ENCODE assay signal across 9 cellular contexts in genomic region chr1:209805875-209806760, GRCh38. TPM values are rescaled to one million over a fixed set of nuclear protein-coding genes. Genes with fewer than 3 reads are reported as not detected.
A peak's percentile ranks its signal among the peaks of the same experiment; 100 is the strongest.
DNase-seq lines count a peak whose midpoint lies in the region; ATAC-seq and TF ChIP-seq lines count a peak whose summit lies in the region.
"Had no signal": no experiment of that assay in that cellular context is flagged by ENCODE, and none has a peak within 500 bp of the region (broad histone marks: within the 10 kb centered on the region; RNA-seq: fewer than 3 reads in every experiment).

IRF6 (minus strand) TSS chr1:209806142; CDS start chr1:209801413, 4,729 bp downstream.

- ATAC-seq in HG02571 (IDR thresholded peaks at IDR 0.05; ENCODE audit: unreplicated experiment), result peak; percentile 88
- peak; percentile 94 for ATAC-seq in activated CD8-positive, alpha-beta T cell treated with anti-CD3 and anti-CD28 coated beads for 36 hours

- H3K27ac ChIP-seq in SJCRH30, result no peak within 1 kb of the TSS
- H3K27ac ChIP-seq: SK-N-MC had no signal

- TF ChIP-seq CTCF in activated CD8-positive, alpha-beta T cell treated with anti-CD3 and anti-CD28 coated beads for 36 hours (IDR thresholded peaks at IDR 0.05), result no peak

- peak within 1 kb of the TSS; percentile 56 for H3K9ac ChIP-seq in ES-I3 (ENCODE audit: low read depth, low read length)

- H3K4me1 ChIP-seq in ES-I3 (ENCODE audit: insufficient read depth, low read length), result peaks cover 6% of the 10 kb centered on the region; the same call in 1 of the 2 replicates
- peaks cover 15% of the 10 kb centered on the region for H3K4me1 ChIP-seq in SJCRH30

- no peaks in the 10 kb centered on the region for H3K27me3 ChIP-seq in SJCRH30

- no peaks in the 10 kb centered on the region for H3K36me3 Mint-ChIP-seq in activated CD8-positive, alpha-beta T cell treated with anti-CD3 and anti-CD28 coated beads for 36 hours (ENCODE audit: low read depth)

- H3K27me3 Mint-ChIP-seq in activated CD8-positive, alpha-beta T cell treated with anti-CD3 and anti-CD28 coated beads for 36 hours, result peaks cover 3% of the 10 kb centered on the region

- peak within 1 kb of the TSS; percentile 77 for H3K4me3 Mint-ChIP-seq in activated CD8-positive, alpha-beta T cell treated with anti-CD3 and anti-CD28 coated beads for 36 hours

- no peak within 1 kb of the TSS for H3K4me3 ChIP-seq in SJCRH30
- H3K4me3 ChIP-seq: SK-N-MC had no signal

- DNase-seq in NCI-H1930 (lab: John Stamatoyannopoulos, UW) (peak; percentile 79 to 90), lung microvascular endothelial cell (ENCODE audit: low read depth in 2 of 2) (peak; percentile 25 to 51), SJCRH30 (no peak)
- peak; percentile 79 for DNase-seq in activated CD8-positive, alpha-beta T cell treated with anti-CD3 and anti-CD28 coated beads for 36 hours
- DNase-seq in effector CD8-positive, alpha-beta T cell (lab: John Stamatoyannopoulos, UW), result peak; percentile 70
- peak; percentile 36 for DNase-seq in stimulated activated CD8-positive, alpha-beta memory T cell treated with anti-CD3 and anti-CD28 coated beads, Interleukin-15, amount 100 ng/mL, for 24 hours (ENCODE audit: low read depth)

- H3K9me3 Mint-ChIP-seq in activated CD8-positive, alpha-beta T cell treated with anti-CD3 and anti-CD28 coated beads for 36 hours, result no peaks in the 10 kb centered on the region

- CTCF ChIA-PET in activated CD8-positive, alpha-beta T cell treated with anti-CD3 and anti-CD28 coated beads for 36 hours (lab: Charles Lee), result interaction anchor here (0.6 to 5.7 kb wide), 3 partner anchors 16 to 31 kb away, joined by 3 to 31 read pairs (median 3); partner anchors contain the start of gene C1orf74

- peak within 1 kb of the TSS; percentile 71 for H3K27ac Mint-ChIP-seq in activated CD8-positive, alpha-beta T cell treated with anti-CD3 and anti-CD28 coated beads for 36 hours

- H3K36me3 ChIP-seq in ES-I3 (ENCODE audit: insufficient read depth, low read length) (no peaks in the 10 kb centered on the region), SJCRH30 (no peaks in the 10 kb centered on the region)

- H3K9me3 ChIP-seq in ES-I3 (ENCODE audit: control insufficient read depth, insufficient read depth, low read length), result no peaks in the 10 kb centered on the region
- no peaks in the 10 kb centered on the region for H3K9me3 ChIP-seq in SJCRH30 (replicated peaks)

- intact Hi-C loops in activated CD8-positive, alpha-beta T cell treated with anti-CD3 and anti-CD28 coated beads for 36 hours (cut with micrococcal nuclease), result no loop called here

- H3K4me1 Mint-ChIP-seq in activated CD8-positive, alpha-beta T cell treated with anti-CD3 and anti-CD28 coated beads for 36 hours (ENCODE audit: low read depth), result peaks cover 21% of the 10 kb centered on the region

- POLR2A ChIA-PET in activated CD8-positive, alpha-beta T cell treated with anti-CD3 and anti-CD28 coated beads for 36 hours (lab: Charles Lee), result interaction anchor here (0.6 to 0.8 kb wide), 3 partner anchors 9 to 147 kb away, joined by 3 to 5 read pairs (median 3); no protein-coding TSS in a partner anchor

RNA-seq across cellular contexts. Expression of gene IRF6, which starts in this region (rescaled TPM):
- 1 to 10 TPM; 1.2 TPM for total RNA-seq in activated CD8-positive, alpha-beta T cell treated with anti-CD3 and anti-CD28 coated beads for 36 hours
- total RNA-seq in lung microvascular endothelial cell, result under 0.01 and 1.5 TPM in 2 replicates
- total RNA-seq in SJCRH30 (2014; rRNA removed; shearing (Covaris generic)), result not detected in 2 replicates

Comparison
In these comparisons a context has a peak if more than half of its experiments do, and no peak if none do; other contexts are left out.
1. DNase-seq: peak in NCI-H1930 (2 of 2), activated CD8-positive, alpha-beta T cell treated with anti-CD3 and anti-CD28 coated beads for 36 hours (single experiment), effector CD8-positive, alpha-beta T cell (single experiment), lung microvascular endothelial cell (2 of 2) and stimulated activated CD8-positive, alpha-beta memory T cell treated with anti-CD3 and anti-CD28 coated beads, Interleukin-15, amount 100 ng/mL, for 24 hours (single experiment); none in SJCRH30 (0 of 2).